ENCODE assay signal across 15 cellular contexts in genomic region chr12:47957671-47958070, GRCh38. TPM values are rescaled to one million over a fixed set of nuclear protein-coding genes. Genes with fewer than 3 reads are reported as not detected.
"Had no signal": no experiment of that assay in that cellular context is flagged by ENCODE, and none has a peak within 500 bp of the region (broad histone marks: within the 10 kb centered on the region; RNA-seq: fewer than 3 reads in every experiment).

No MANE protein-coding gene starts in this region.

RNA-seq across cellular contexts. Expression of gene COL2A1, which starts 46.6 kb away (rescaled TPM):
- total RNA-seq: naive thymus-derived CD4-positive, alpha-beta T cell; natural killer cell; natural killer cell treated with Interleukin-12 subunit alpha and Interleukin-12 subunit beta and Interleukin-15 and Interleukin-18, amount 100 ng/mL, for 72 hours; posterior vena cava; pulmonary artery endothelial cell; renal cortical epithelial cell; right atrium auricular region; right cardiac atrium; right lobe of liver; sciatic nerve; sigmoid colon had no signal
- polyA plus RNA-seq: naive thymus-derived CD4-positive, alpha-beta T cell; naive thymus-derived CD8-positive, alpha-beta T cell had no signal

RNA-seq across cellular contexts. Expression of gene VDR, which starts 52.9 kb away (rescaled TPM):
- total RNA-seq: neural crest cell, occipital lobe had no signal
- polyA plus RNA-seq: naive thymus-derived CD8-positive, alpha-beta T cell; neural cell had no signal
